In genomic region chr22:19290400-19291217, GRCh38 we compare ENCODE assay signal across 8 cellular contexts. TPM values are rescaled to one million over a fixed set of nuclear protein-coding genes. Genes with fewer than 3 reads are reported as not detected.
DNase-seq lines count a peak whose midpoint lies in the region; ATAC-seq, FAIRE-seq and TF ChIP-seq lines count a peak whose summit lies in the region.

No MANE protein-coding gene starts in this region.

- H3K4me3 ChIP-seq in fibroblast of pulmonary artery (replicated peaks; ENCODE audit: low read depth, low read length) (peak overlapping the region; percentile 70), pancreas (peak overlapping the region; percentile 60 to 95 (median 80))

- H3K4me3 Mint-ChIP-seq in activated CD4-positive, alpha-beta T cell treated with anti-CD3 and anti-CD28 coated beads for 36 hours, result peak overlapping the region; percentile 87
- peak overlapping the region; percentile 78 to 86 (median 82) for H3K4me3 Mint-ChIP-seq in T-cell

- ATAC-seq in activated CD4-positive, alpha-beta T cell treated with anti-CD3 and anti-CD28 coated beads for 36 hours, result no peak
- ATAC-seq in T-cell (replicated peaks in 1 of 4) (peak in 2 of 4 experiments; percentile 3 to 17), pancreas (peak; percentile 3 to 14 (median 9)), HG02973 (IDR thresholded peaks at IDR 0.05; ENCODE audit: unreplicated experiment) (no peak), HG03457 (IDR thresholded peaks at IDR 0.05; ENCODE audit: unreplicated experiment) (no peak)

- peaks cover 12% of the 10 kb centered on the region for H3K4me1 Mint-ChIP-seq in activated CD4-positive, alpha-beta T cell treated with anti-CD3 and anti-CD28 coated beads for 36 hours
- H3K4me1 Mint-ChIP-seq in T-cell, result peaks cover 14 to 27% (median 23%) of the 10 kb centered on the region in 3 donors

- POLR2A ChIA-PET in activated CD4-positive, alpha-beta T cell treated with anti-CD3 and anti-CD28 coated beads for 36 hours (lab: Charles Lee), result interaction anchor here (0.6 kb wide), 1 partner anchor 383 kb away, joined by 5 read pairs; no protein-coding TSS in a partner anchor
- POLR2A ChIA-PET in T-cell (lab: Charles Lee), result no interaction called here

- H3K4me1 ChIP-seq in pancreas, result peaks cover 0 to 13% (median 0%) of the 10 kb centered on the region in 3 donors

- 20 to 21% methylated on average over 27 of the region's 27 CpGs for WGBS in pancreas, 2 donors

- H3K27ac Mint-ChIP-seq in activated CD4-positive, alpha-beta T cell treated with anti-CD3 and anti-CD28 coated beads for 36 hours, result no peak overlapping the region
- no peak overlapping the region for H3K27ac Mint-ChIP-seq in T-cell

- FAIRE-seq in pancreas (lab: Jason Lieb, UNC), result no peak

- no peaks in the 10 kb centered on the region for H3K36me3 Mint-ChIP-seq in activated CD4-positive, alpha-beta T cell treated with anti-CD3 and anti-CD28 coated beads for 36 hours (ENCODE audit: low read depth)
- H3K36me3 Mint-ChIP-seq in T-cell, result no peaks in the 10 kb centered on the region

- no peaks in the 10 kb centered on the region for H3K9me3 ChIP-seq in pancreas

- peak; percentile 16 for DNase-seq in activated CD4-positive, alpha-beta T cell treated with anti-CD3 and anti-CD28 coated beads for 36 hours
- no peak for DNase-seq in activated CD4-positive, alpha-beta T cell treated with anti-CD3 and anti-CD28 coated beads, Interleukin-2, amount 50 U/mL, for 1 hour
- peak in 4 of 34 experiments; percentile 1 to 19 (median 6) for DNase-seq in T-cell
- no peak for DNase-seq in fibroblast of pulmonary artery (ENCODE audit: low read depth)
- peak in 4 of 6 donors; percentile 15 to 60 (median 35) for DNase-seq in pancreas
- no peak for DNase-seq in Ammon's horn (ENCODE audit: low spot score)

- H3K27me3 Mint-ChIP-seq in activated CD4-positive, alpha-beta T cell treated with anti-CD3 and anti-CD28 coated beads for 36 hours, result peaks cover 24% of the 10 kb centered on the region
- H3K27me3 Mint-ChIP-seq in T-cell, result peaks cover 15 to 30% of the 10 kb centered on the region in 2 donors

- TF ChIP-seq CTCF in fibroblast of pulmonary artery (IDR thresholded peaks at IDR 0.05; ENCODE audit: low read length, missing control alignments) (no peak), pancreas (IDR thresholded peaks at IDR 0.05) (no peak)

- no peak overlapping the region for H3K27ac ChIP-seq in pancreas

- intact Hi-C loops in activated CD4-positive, alpha-beta T cell treated with anti-CD3 and anti-CD28 coated beads for 36 hours (cut with DNase I, micrococcal nuclease), result loop anchor here (1.0 to 10.0 kb wide), 15 partner anchors 112 to 1009 kb away; partner anchors contain the start of genes CDC45 (in 2 of the 2), DGCR2 (in 2 of the 2), SLC25A1 (in 2 of the 2) and UFD1 (in 2 of the 2)
- intact Hi-C loops in pancreas (cut with DNase I), result no loop called here

- H3K9me3 Mint-ChIP-seq in activated CD4-positive, alpha-beta T cell treated with anti-CD3 and anti-CD28 coated beads for 36 hours (ENCODE audit: low read depth), result no peaks in the 10 kb centered on the region
- H3K9me3 Mint-ChIP-seq in T-cell, result no peaks in the 10 kb centered on the region

- H3K27me3 ChIP-seq in pancreas, result no peaks in the 10 kb centered on the region

- CTCF ChIA-PET in activated CD4-positive, alpha-beta T cell treated with anti-CD3 and anti-CD28 coated beads for 36 hours (lab: Charles Lee), result interaction anchor here (0.6 kb wide), 1 partner anchor 72 kb away, joined by 3 read pairs; no protein-coding TSS in a partner anchor
- CTCF ChIA-PET in T-cell (lab: Charles Lee), result no interaction called here

- no peaks in the 10 kb centered on the region for H3K36me3 ChIP-seq in pancreas

RNA-seq across cellular contexts. Expression of gene CLTCL1, which starts 0.9 kb away (rescaled TPM):
- total RNA-seq in activated CD4-positive, alpha-beta T cell treated with anti-CD3 and anti-CD28 coated beads for 36 hours, result 1 to 10 TPM in 1 of 2 experiments, under 1 TPM in 1; 0.76 to 1.2 TPM
- 1 to 10 TPM in 4 of 5 donors, under 1 TPM in 1; 0.63 to 3.9 (median 1.6) TPM for total RNA-seq in T-cell
- total RNA-seq in pancreas, result 1 to 10 TPM; 1.7 to 2.7 (median 2.1) TPM
- polyA plus RNA-seq in pancreas, result 1 to 10 TPM; 4.2 to 6.4 TPM

Comparison
In these comparisons a context has a peak if more than half of its experiments do, and no peak if none do; other contexts are left out.
1. DNase-seq: peak in activated CD4-positive, alpha-beta T cell treated with anti-CD3 and anti-CD28 coated beads for 36 hours (single experiment) and pancreas (4 of 6); none in activated CD4-positive, alpha-beta T cell treated with anti-CD3 and anti-CD28 coated beads, Interleukin-2, amount 50 U/mL, for 1 hour (single experiment), fibroblast of pulmonary artery (single experiment) and Ammon's horn (single experiment).
2. ATAC-seq: peak in pancreas (4 of 4); none in activated CD4-positive, alpha-beta T cell treated with anti-CD3 and anti-CD28 coated beads for 36 hours (single experiment), HG02973 (single experiment) and HG03457 (single experiment).
3. intact Hi-C loops: an anchor here in activated CD4-positive, alpha-beta T cell treated with anti-CD3 and anti-CD28 coated beads for 36 hours (1.0 to 10.0 kb wide); none called in pancreas.